In genomic region chr14:77222546-77223225, GRCh38 we compare ENCODE assay signal across 18 cellular contexts. TPM values are rescaled to one million over a fixed set of nuclear protein-coding genes. Genes with fewer than 3 reads are reported as not detected.
A peak's percentile ranks its signal among the peaks of the same experiment; 100 is the strongest.
DNase-seq lines count a peak whose midpoint lies in the region; ATAC-seq and TF ChIP-seq lines count a peak whose summit lies in the region.
"Had no signal": no experiment of that assay in that cellular context is flagged by ENCODE, and none has a peak within 500 bp of the region (broad histone marks: within the 10 kb centered on the region; RNA-seq: fewer than 3 reads in every experiment).

No MANE protein-coding gene starts in this region.

- DNase-seq in GM23338 (ENCODE audit: low spot score) (peak; percentile 76), endodermal cell (peak; percentile 86), A673 (ENCODE audit: low spot score) (no peak), NCI-H2081 (lab: John Stamatoyannopoulos, UW) (no peak), mesenteric fat pad (ENCODE audit: low spot score) (no peak)
- DNase-seq: HCEC 1CT, KBM-7, NCI-H1092, NCI-H1694 treated with DMSO at 0.1 percent for 48 hours, NCI-H774, PC-9 had no signal

- H3F3A ChIP-seq in GM23338 (replicated peaks; ENCODE audit: low read depth) = no peaks in the 10 kb centered on the region
- H3F3A ChIP-seq in neural cell (ENCODE audit: insufficient read depth, low read length, poor library complexity, severe bottlenecking) = no peaks in the 10 kb centered on the region

- BruUV-seq in A673 (replicated peaks; lab: Mats Ljungman, UMichigan) = no TSS peak

- no peaks in the 10 kb centered on the region for H3K9me3 ChIP-seq in HUES6 (ENCODE audit: control insufficient read depth, insufficient read depth, low read depth, low read length)
- H3K9me3 ChIP-seq in endodermal cell (ENCODE audit: control insufficient read depth, low read length) = no peaks in the 10 kb centered on the region
- H3K9me3 ChIP-seq in neural cell (ENCODE audit: low read length) = no peaks in the 10 kb centered on the region
- no peaks in the 10 kb centered on the region for H3K9me3 ChIP-seq in A673 (ENCODE audit: low read depth, low read length, poor library complexity, severe bottlenecking)

- no peak overlapping the region for H2AFZ ChIP-seq in GM23338
- no peak overlapping the region for H2AFZ ChIP-seq in neural cell (ENCODE audit: low read depth, low read length)
- H2AFZ ChIP-seq: PC-9 had no signal

- ATAC-seq in GM23338 = peak; percentile 69
- no peak for ATAC-seq in GM18867 (IDR thresholded peaks at IDR 0.05; ENCODE audit: unreplicated experiment)

- H3K27me3 ChIP-seq in GM23338 (ENCODE audit: insufficient read depth) = no peaks in the 10 kb centered on the region
- H3K27me3 ChIP-seq in HUES6 (ENCODE audit: control insufficient read depth, insufficient read depth, low read length) = no peaks in the 10 kb centered on the region
- H3K27me3 ChIP-seq in endodermal cell (ENCODE audit: control insufficient read depth, insufficient read depth, low read length, poor library complexity, severe bottlenecking) = no peaks in the 10 kb centered on the region
- no peaks in the 10 kb centered on the region for H3K27me3 ChIP-seq in neural cell (ENCODE audit: insufficient read depth, low read depth, low read length)
- H3K27me3 ChIP-seq in A673 (replicated peaks; ENCODE audit: insufficient read depth, low read depth, low read length, poor library complexity) = peaks cover 22% of the 10 kb centered on the region

- TF ChIP-seq EP300 in neural cell (conservative IDR thresholded peaks at IDR 0.05; ENCODE audit: poor library complexity, severe bottlenecking) = no peak

- no peaks in the 10 kb centered on the region; the same call in 2 of the 3 replicates for H3K9me3 Mint-ChIP-seq in GM23338
- H3K9me3 Mint-ChIP-seq in endodermal cell = no peaks in the 10 kb centered on the region

- peaks cover 54% of the 10 kb centered on the region for H3K4me1 Mint-ChIP-seq in GM23338
- peaks cover 34% of the 10 kb centered on the region for H3K4me1 Mint-ChIP-seq in endodermal cell

- POLR2A ChIA-PET in A673 (lab: Charles Lee; ENCODE audit: low non-redundant PET) = no interaction called here

- no peak overlapping the region for H3K27ac ChIP-seq in GM23338 (ENCODE audit: low read depth)
- H3K27ac ChIP-seq in HUES6 (ENCODE audit: low read depth, low read length) = no peak overlapping the region
- no peak overlapping the region for H3K27ac ChIP-seq in endodermal cell (ENCODE audit: low read depth, low read length)
- H3K27ac ChIP-seq in neural cell (ENCODE audit: low read length) = peak overlapping the region; percentile 85
- H3K27ac ChIP-seq in A673 (ENCODE audit: low read depth, low read length, poor library complexity, severe bottlenecking) = no peak overlapping the region
- H3K27ac ChIP-seq: C4-2B, PC-9 had no signal

- H3K4me3 ChIP-seq in GM23338 = peak overlapping the region; percentile 10; the same call in 1 of the 2 replicates
- H3K4me3 ChIP-seq in HUES6 (ENCODE audit: low read depth, low read length) = 0 out of 2 replicates have a peak overlapping the region, but pooled peaks have one; percentile 10
- no peak overlapping the region for H3K4me3 ChIP-seq in endodermal cell (ENCODE audit: low read length)
- H3K4me3 ChIP-seq in neural cell (ENCODE audit: low read length) = peak overlapping the region; percentile 51
- no peak overlapping the region for H3K4me3 ChIP-seq in A673 (ENCODE audit: low read depth, low read length, poor library complexity, severe bottlenecking)
- H3K4me3 ChIP-seq: PC-9 had no signal

- H3K36me3 ChIP-seq in GM23338 (ENCODE audit: insufficient read depth) = no peaks in the 10 kb centered on the region
- H3K36me3 ChIP-seq in HUES6 (ENCODE audit: control insufficient read depth, insufficient read depth, low read length) = no peaks in the 10 kb centered on the region
- no peaks in the 10 kb centered on the region for H3K36me3 ChIP-seq in endodermal cell (ENCODE audit: control insufficient read depth, insufficient read depth, low read length)
- H3K36me3 ChIP-seq in neural cell (ENCODE audit: insufficient read depth, low read length) = no peaks in the 10 kb centered on the region
- no peaks in the 10 kb centered on the region for H3K36me3 ChIP-seq in A673 (ENCODE audit: insufficient read depth, low read length, poor library complexity, severe bottlenecking)

- H3K27me3 Mint-ChIP-seq in GM23338 (ENCODE audit: insufficient read depth, low read depth, poor library complexity) = peaks cover 12% of the 10 kb centered on the region
- peaks cover 2% of the 10 kb centered on the region for H3K27me3 Mint-ChIP-seq in endodermal cell (ENCODE audit: insufficient read depth)

- H3K4me3 Mint-ChIP-seq in GM23338 = peak overlapping the region; percentile 54
- H3K4me3 Mint-ChIP-seq in endodermal cell = no peak overlapping the region

- H3K27ac Mint-ChIP-seq in GM23338 (no peak overlapping the region), endodermal cell (peak overlapping the region; percentile 52)

- H3K4me1 ChIP-seq in GM23338 (ENCODE audit: insufficient read depth) (peaks cover 41% of the 10 kb centered on the region), HUES6 (ENCODE audit: control insufficient read depth, insufficient read depth, low read length) (peaks cover 54% of the 10 kb centered on the region), endodermal cell (ENCODE audit: control insufficient read depth, insufficient read depth, low read length) (peaks cover 12% of the 10 kb centered on the region), A673 (ENCODE audit: insufficient read depth, low read length, poor library complexity, severe bottlenecking) (no peaks in the 10 kb centered on the region)

- no peak overlapping the region for H3K9ac ChIP-seq in HUES6 (ENCODE audit: low read length)
- no peak overlapping the region for H3K9ac ChIP-seq in endodermal cell (ENCODE audit: extremely low read depth, low read length, poor library complexity, severe bottlenecking)
- peak overlapping the region; percentile 30 for H3K9ac ChIP-seq in neural cell (ENCODE audit: low read length)

- intact Hi-C loops in A673 (cut with micrococcal nuclease; ENCODE audit: unreplicated experiment) = no loop called here

- H3K9me2 ChIP-seq in GM23338 (ENCODE audit: insufficient read depth) = no peaks in the 10 kb centered on the region
- no peaks in the 10 kb centered on the region for H3K9me2 ChIP-seq in neural cell (ENCODE audit: insufficient read depth, low read length)

- peak overlapping the region; percentile 27 for H3K4me2 ChIP-seq in GM23338
- H3K4me2 ChIP-seq in neural cell (ENCODE audit: low read length) = peak overlapping the region; percentile 39
- H3K4me2 ChIP-seq: PC-9 had no signal

- H3K36me3 Mint-ChIP-seq in GM23338 (ENCODE audit: low read depth) = no peaks in the 10 kb centered on the region; the same call in 2 of the 3 replicates
- H3K36me3 Mint-ChIP-seq in endodermal cell (ENCODE audit: low read depth) = no peaks in the 10 kb centered on the region

- CTCF ChIA-PET in A673 (lab: Charles Lee) = no interaction called here

- H4K20me1 ChIP-seq in GM23338 (replicated peaks; ENCODE audit: insufficient read depth) = no peaks in the 10 kb centered on the region
- H4K20me1 ChIP-seq in neural cell (ENCODE audit: insufficient read depth) = no peaks in the 10 kb centered on the region

- no peaks in the 10 kb centered on the region for H3K79me2 ChIP-seq in GM23338 (replicated peaks; ENCODE audit: insufficient read depth)
- H3K79me2 ChIP-seq in neural cell (replicated peaks; ENCODE audit: insufficient read depth, low read length) = no peaks in the 10 kb centered on the region

- no peak for TF ChIP-seq RAD21 in neural cell (conservative IDR thresholded peaks at IDR 0.05)

- 25 to 30% methylated on average over 9 to 10 of the region's 10 CpGs for WGBS in endodermal cell (ENCODE audit: insufficient coverage in 1 of 2, insufficient read length in 1 of 2), 2 experiments

- TF ChIP-seq CTCF in GM23338 (conservative IDR thresholded peaks at IDR 0.05; ENCODE audit: low read depth in 2 of 2) = no peak
- TF ChIP-seq CTCF in endodermal cell (conservative IDR thresholded peaks at IDR 0.05) = no peak
- no peak for TF ChIP-seq CTCF in neural cell (IDR thresholded peaks at IDR 0.05; ENCODE audit: poor library complexity, severe bottlenecking)
- TF ChIP-seq CTCF in A673 (conservative IDR thresholded peaks at IDR 0.05; ENCODE audit: low read depth, low read length) = no peak

TF ChIP-seq in GM23338, 12 proteins besides CTCF, POLR2A, EP300 and RAD21 (continues in another document):
- TF ChIP-seq, protein P1, sequence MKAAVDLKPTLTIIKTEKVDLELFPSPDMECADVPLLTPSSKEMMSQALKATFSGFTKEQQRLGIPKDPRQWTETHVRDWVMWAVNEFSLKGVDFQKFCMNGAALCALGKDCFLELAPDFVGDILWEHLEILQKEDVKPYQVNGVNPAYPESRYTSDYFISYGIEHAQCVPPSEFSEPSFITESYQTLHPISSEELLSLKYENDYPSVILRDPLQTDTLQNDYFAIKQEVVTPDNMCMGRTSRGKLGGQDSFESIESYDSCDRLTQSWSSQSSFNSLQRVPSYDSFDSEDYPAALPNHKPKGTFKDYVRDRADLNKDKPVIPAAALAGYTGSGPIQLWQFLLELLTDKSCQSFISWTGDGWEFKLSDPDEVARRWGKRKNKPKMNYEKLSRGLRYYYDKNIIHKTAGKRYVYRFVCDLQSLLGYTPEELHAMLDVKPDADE (IDR thresholded peaks at IDR 0.05) = no peak

TF ChIP-seq in neural cell, 6 proteins besides CTCF, POLR2A, EP300 and RAD21 (continues in another document):
- no peak for TF ChIP-seq TAF1 (IDR thresholded peaks at IDR 0.05; ENCODE audit: low read depth)
- TF ChIP-seq MXI1 (conservative IDR thresholded peaks at IDR 0.05; ENCODE audit: poor library complexity, severe bottlenecking) = no peak
- no peak for TF ChIP-seq SMC3 (conservative IDR thresholded peaks at IDR 0.05; ENCODE audit: poor library complexity)

RNA-seq across cellular contexts. Expression of gene TMEM63C, which starts 41.1 kb away (rescaled TPM):
- 6.3 and 6.4 TPM in 2 replicates for total RNA-seq in GM23338 (2014; rRNA removed; shearing (Covaris generic))
- polyA plus RNA-seq in GM23338 (2016; fragmentation: Nextera tagmentation; extraction: Ambion mirVana) (1.2 and 2.1 TPM in 2 replicates), neural cell (11.1 and 14.6 TPM in 2 replicates)
- total RNA-seq in endodermal cell (1 to 10 TPM; 1.1 to 1.6 TPM), A673 (2021) (0.13 and 0.22 TPM in 2 replicates), mesenteric fat pad (0.51 TPM)
- 3.0 TPM for polyA plus RNA-seq in endodermal cell (2013, experiment 1 of 2)
- 3.4 TPM for polyA plus RNA-seq in endodermal cell (2013, experiment 2 of 2)
- 18.8 and 21.2 TPM in 2 replicates for polyA minus RNA-seq in neural cell
- total RNA-seq: HT1080, NCI-H460 had no signal

RNA-seq across cellular contexts. Expression of gene NGB, which starts 48.3 kb away (rescaled TPM):
- total RNA-seq in GM23338 (2014; rRNA removed; shearing (Covaris generic)) = 0.27 and 1.0 TPM in 2 replicates
- polyA plus RNA-seq in GM23338 (2016; fragmentation: Nextera tagmentation; extraction: Ambion mirVana) (0.10 and 0.21 TPM in 2 replicates), neural cell (0.87 and 2.5 TPM in 2 replicates)
- total RNA-seq in endodermal cell (not detected), A673 (2021) (not detected in 2 replicates), mesenteric fat pad (not detected)
- polyA plus RNA-seq in endodermal cell (2013, experiment 1 of 2) = not detected
- polyA plus RNA-seq in endodermal cell (2013, experiment 2 of 2) = 0.12 TPM
- 0.73 and 0.81 TPM in 2 replicates for polyA minus RNA-seq in neural cell
- total RNA-seq: HT1080, NCI-H460, PC-9, SK-MEL-5 had no signal

Comparison
In these comparisons a context has a peak if more than half of its experiments do, and no peak if none do; other contexts are left out.
1. DNase-seq: peak in GM23338 (single experiment) and endodermal cell (single experiment); none in A673 (single experiment), NCI-H2081 (0 of 2) and mesenteric fat pad (single experiment).
2. H3K4me3 ChIP-seq: peak in GM23338 (single experiment), HUES6 (single experiment) and neural cell (single experiment); none in endodermal cell (single experiment) and A673 (single experiment).